Comparison of ENCODE assay signal across 8 cellular contexts in the genomic region with DNA sequence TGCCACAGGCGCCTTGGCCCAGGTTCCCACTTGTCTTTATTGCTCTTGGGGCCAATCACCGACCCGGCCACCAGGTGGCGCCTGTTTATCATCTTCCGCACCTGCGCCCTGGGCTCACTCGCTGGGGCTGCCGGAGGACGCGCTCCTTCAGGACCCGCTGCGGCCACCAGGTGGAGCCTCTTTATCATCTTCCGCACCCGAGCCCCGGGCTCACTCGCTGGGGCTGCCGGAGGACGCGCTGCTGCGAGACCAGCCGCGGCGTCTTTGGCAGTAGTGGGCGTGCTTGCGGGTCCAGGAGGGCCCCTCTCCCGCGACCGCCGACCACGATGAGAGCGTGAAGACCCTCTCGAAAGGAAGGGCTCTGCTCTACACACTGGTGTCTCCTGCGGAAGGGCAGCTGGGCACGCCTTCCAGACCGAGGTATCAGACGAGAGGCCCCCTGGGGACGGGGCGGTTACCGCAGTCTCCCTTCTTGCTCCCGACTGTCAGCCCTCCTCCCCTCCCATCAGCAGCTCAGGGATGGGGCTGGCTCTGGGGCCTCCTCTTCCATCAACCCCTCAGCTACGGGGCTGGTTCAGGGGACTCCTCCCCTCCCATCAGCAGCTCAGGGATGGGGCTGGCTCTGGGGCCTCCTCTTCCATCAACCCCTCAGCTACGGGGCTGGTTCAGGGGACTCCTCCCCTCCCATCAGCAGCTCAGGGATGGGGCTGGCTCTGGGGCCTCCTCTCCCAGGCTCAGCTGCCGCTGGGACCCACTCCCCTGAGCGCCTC. TPM values are rescaled to one million over a fixed set of nuclear protein-coding genes. Genes with fewer than 3 reads are reported as not detected.
DNase-seq lines count a peak whose midpoint lies in the region; ATAC-seq, FAIRE-seq and TF ChIP-seq lines count a peak whose summit lies in the region.
"Not testable (repeated sequence)": the region's sequence is repeated elsewhere in the genome, so short reads cannot be mapped to it uniquely, and the experiment has no call there.

No MANE protein-coding gene starts in this region.

- not testable (repeated sequence) for H3K27me3 ChIP-seq in colonic mucosa

- not testable (repeated sequence) for H3K9me3 ChIP-seq in colonic mucosa

- FAIRE-seq in GM19239 (lab: Jason Lieb, UNC), result peak; percentile 86

- H3K4me1 ChIP-seq in colonic mucosa, result not testable (repeated sequence)

- TF ChIP-seq CTCF in colonic mucosa (IDR thresholded peaks at IDR 0.05), result peak; percentile 59

- H3K36me3 ChIP-seq in colonic mucosa, result not testable (repeated sequence)

- peak overlapping the region in 1 of 2 donors; percentile 12 for H3K9ac ChIP-seq in colonic mucosa (ENCODE audit: low read depth in 2 of 2, low read length in 2 of 2)

- peak overlapping the region; percentile 26 for H3K4me3 ChIP-seq in colonic mucosa

- not testable (repeated sequence) for H3K27ac ChIP-seq in colonic mucosa

- DNase-seq in AG20443 (ENCODE audit: low spot score) (peak; percentile 10), GM19239 (ENCODE audit: insufficient read length, low spot score) (peak; percentile 60), NCI-H526 (lab: John Stamatoyannopoulos, UW) (peak; percentile 52 to 85), colonic mucosa (peak; percentile 71), left colon (peak; percentile 38 to 82)
- DNase-seq in activated CD4-positive, alpha-beta T cell treated with anti-CD3 and anti-CD28 coated beads, Interleukin-2, amount 50 U/mL, for 48 hours, result peak; percentile 71 to 74
- DNase-seq in stimulated activated CD4-positive, alpha-beta T cell treated with anti-CD3 and anti-CD28 coated beads, Interleukin-1b, Interleukin-23, amount 100 ng/mL, for 4 hours (ENCODE audit: low read depth in 2 of 2), result peak; percentile 82 to 91

- intact Hi-C loops in colonic mucosa (cut with DNase I); left colon (cut with DNase I, micrococcal nuclease): not testable (repeated sequence)

- peak; percentile 100 for ATAC-seq in HG03097 (IDR thresholded peaks at IDR 0.05; ENCODE audit: low FRiP score, unreplicated experiment)
- peak; percentile 85 for ATAC-seq in left colon

RNA-seq across cellular contexts. Expression of a gene that starts 11.5 kb away (rescaled TPM):
- total RNA-seq in colonic mucosa (not detected), left colon (not detected)

RNA-seq across cellular contexts. Expression of a gene that starts 12.5 kb away (rescaled TPM):
- not detected for total RNA-seq in colonic mucosa
- total RNA-seq in left colon, result not detected

RNA-seq across cellular contexts. Expression of a gene that starts 17.1 kb away (rescaled TPM):
- not detected for total RNA-seq in colonic mucosa
- total RNA-seq in left colon, result under 1 TPM in 1 of 2 donors, not detected in 1; 0.27 TPM

RNA-seq across cellular contexts. Expression of a gene that starts 27.9 kb away (rescaled TPM):
- total RNA-seq in colonic mucosa, result not detected
- not detected for total RNA-seq in left colon

RNA-seq across cellular contexts. Expression of a gene that starts 41.8 kb away (rescaled TPM):
- total RNA-seq in colonic mucosa (under 1 TPM; 0.82 to 0.96 TPM), left colon (1 to 10 TPM; 1.0 to 1.1 TPM)

Comparison
In these comparisons a context has a peak if more than half of its experiments do, and no peak if none do; other contexts are left out.
1. DNase-seq: peak in every context shown above with its lines; median percentile 86 in stimulated activated CD4-positive, alpha-beta T cell treated with anti-CD3 and anti-CD28 coated beads, Interleukin-1b, Interleukin-23, amount 100 ng/mL, for 4 hours; 72 in activated CD4-positive, alpha-beta T cell treated with anti-CD3 and anti-CD28 coated beads, Interleukin-2, amount 50 U/mL, for 48 hours; 71 in colonic mucosa; 68 in NCI-H526; 60 in GM19239; 60 in left colon; 10 in AG20443.